ENCODE assay signal across 1 cellular context in genomic region chr19:39126312-39126561, GRCh38.
TF ChIP-seq lines count a peak whose summit lies in the region.

No MANE protein-coding gene starts in this region.

TF ChIP-seq in H1, 55 proteins besides CTCF, POLR2A, EP300 and RAD21 (continued from another document):
- TF ChIP-seq HDAC6 (IDR thresholded peaks at IDR 0.05; ENCODE audit: low read depth, low read length) (no peak), HDAC2 (IDR thresholded peaks at IDR 0.05; ENCODE audit: borderline replicate concordance in 1 of 2, low read depth in 2 of 2, low read length in 2 of 2) (no peak), E2F6 (IDR thresholded peaks at IDR 0.05) (no peak), CBX8 (IDR thresholded peaks at IDR 0.05; ENCODE audit: borderline replicate concordance, low read depth, low read length) (no peak), ZNF274 (IDR thresholded peaks at IDR 0.05; ENCODE audit: borderline replicate concordance, extremely low read depth, low read length) (no peak), CTBP2 (IDR thresholded peaks at IDR 0.05; ENCODE audit: borderline replicate concordance, insufficient read depth, insufficient read length, low read length) (no peak), ATF3 (IDR thresholded peaks at IDR 0.05; ENCODE audit: insufficient read depth, low read depth, low read length) (no peak), SP4 (IDR thresholded peaks at IDR 0.05; ENCODE audit: low read length) (no peak), SP2 (IDR thresholded peaks at IDR 0.05; ENCODE audit: low read length) (no peak), RBBP5 (IDR thresholded peaks at IDR 0.05; ENCODE audit: borderline replicate concordance, low read depth, low read length) (no peak), BRCA1 (IDR thresholded peaks at IDR 0.05; ENCODE audit: low read depth, low read length) (no peak)
